Comparison of ENCODE assay signal across 16 cellular contexts in genomic region chr4:26194764-26195163, GRCh38.
DNase-seq lines count a peak whose midpoint lies in the region; ATAC-seq lines count a peak whose summit lies in the region.
"Had no signal": no experiment of that assay in that cellular context is flagged by ENCODE, and none has a peak within 500 bp of the region (broad histone marks: within the 10 kb centered on the region; RNA-seq: fewer than 3 reads in every experiment).

No MANE protein-coding gene starts in this region.

- DNase-seq in iPS-NIHi11 (ENCODE audit: low spot score) (no peak), NCI-H1694 (lab: John Stamatoyannopoulos, UW) (no peak), OCI-M1 (lab: John Stamatoyannopoulos, UW) (no peak)
- DNase-seq: activated CD4-positive, alpha-beta T cell treated with anti-CD3 and anti-CD28 coated beads for 1 hour; activated effector memory CD4-positive, alpha-beta T cell treated with Interleukin-2 at 50 U/mL for 16 hours; AML-193; endodermal cell; lower lobe of right lung; NCI-H2081 treated with DMSO at 0.1 percent for 48 hours; nephron progenitor cell; upper lobe of left lung had no signal

- ATAC-seq in GM18499 (IDR thresholded peaks at IDR 0.05; ENCODE audit: insufficient read depth, unreplicated experiment), result peak; percentile 38
- peak; percentile 49 for ATAC-seq in GM18907 (IDR thresholded peaks at IDR 0.05; ENCODE audit: unreplicated experiment)
- peak; percentile 71 for ATAC-seq in HG02610 (IDR thresholded peaks at IDR 0.05; ENCODE audit: unreplicated experiment)
- peak; percentile 50 for ATAC-seq in HG03432 (IDR thresholded peaks at IDR 0.05; ENCODE audit: unreplicated experiment)
- no peak for ATAC-seq in HG03460 (IDR thresholded peaks at IDR 0.05; ENCODE audit: unreplicated experiment)
- ATAC-seq: lower lobe of right lung had no signal
